ENCODE assay signal across 16 cellular contexts in the genomic region with DNA sequence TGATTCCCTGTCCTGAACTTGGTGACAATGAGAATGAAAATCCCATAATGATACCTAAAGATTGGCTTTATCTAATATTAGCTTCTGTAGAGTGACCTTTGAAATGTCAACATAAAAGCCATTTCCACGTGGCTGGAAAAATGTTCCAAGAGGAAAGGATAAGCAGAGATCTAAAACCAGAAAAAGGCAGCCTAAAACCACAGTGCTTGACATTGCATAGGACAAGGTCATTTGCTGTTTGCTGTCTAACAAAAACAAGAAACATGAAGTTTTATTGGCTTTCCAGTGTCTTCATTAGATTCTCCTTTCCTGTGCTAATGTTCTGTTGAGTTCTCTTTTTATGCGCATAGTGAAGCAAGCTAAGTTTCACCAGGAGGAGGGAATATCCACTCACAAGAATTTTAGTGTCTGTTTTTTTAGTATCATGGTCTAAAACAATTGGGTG. TPM values are rescaled to one million over a fixed set of nuclear protein-coding genes. Genes with fewer than 3 reads are reported as not detected.
DNase-seq lines count a peak whose midpoint lies in the region; ATAC-seq, FAIRE-seq and TF ChIP-seq lines count a peak whose summit lies in the region.
"Had no signal": no experiment of that assay in that cellular context is flagged by ENCODE, and none has a peak within 500 bp of the region (broad histone marks: within the 10 kb centered on the region; RNA-seq: fewer than 3 reads in every experiment).

No MANE protein-coding gene starts in this region.

- H3K9ac ChIP-seq in K562 (ENCODE audit: insufficient read depth in 1 of 2, low read depth in 2 of 2, low read length in 2 of 2) (no peak overlapping the region), liver (ENCODE audit: low read depth in 1 of 2, low read length in 2 of 2) (peak overlapping the region in 1 of 2 donors; percentile 21), GM23248 (no peak overlapping the region)

- H3K36me3 ChIP-seq in K562 (ENCODE audit: control insufficient read depth, insufficient read depth, low read length) (peaks cover 31% of the 10 kb centered on the region; the same call in 2 of the 3 replicates), liver (ENCODE audit: control insufficient read depth in 4 of 4, insufficient read depth in 3 of 4, low read depth in 1 of 4, low read length in 3 of 4) (no peaks in the 10 kb centered on the region), psoas muscle (ENCODE audit: insufficient read depth in 1 of 2, low read depth in 1 of 2) (peaks cover 4 to 9% of the 10 kb centered on the region in 2 donors), GM23248 (ENCODE audit: low read depth) (no peaks in the 10 kb centered on the region)
- H3K36me3 ChIP-seq: HAP-1 had no signal

- H3K9me1 ChIP-seq in K562 (ENCODE audit: control insufficient read depth, insufficient read depth, low read length): no peaks in the 10 kb centered on the region

- H3K9me3 ChIP-seq in K562 (replicated peaks; ENCODE audit: control insufficient read depth, insufficient read depth, low read depth, low read length) (no peaks in the 10 kb centered on the region), liver (ENCODE audit: control insufficient read depth in 4 of 4, low read length in 3 of 4) (no peaks in the 10 kb centered on the region), psoas muscle (no peaks in the 10 kb centered on the region), GM23248 (ENCODE audit: low read depth) (no peaks in the 10 kb centered on the region)
- H3K9me3 ChIP-seq: HAP-1 had no signal

- peak overlapping the region; percentile 20; the same call in 1 of the 3 replicates for H3K27ac ChIP-seq in K562 (ENCODE audit: extremely low read depth, low read depth, low read length)
- H3K27ac ChIP-seq in liver (ENCODE audit: low read depth in 1 of 2, low read length in 2 of 2): peak overlapping the region; percentile 68 to 80
- peak overlapping the region; percentile 46 for H3K27ac ChIP-seq in psoas muscle
- no peak overlapping the region for H3K27ac ChIP-seq in GM23248

- H3K79me2 ChIP-seq in K562 (ENCODE audit: control insufficient read depth, insufficient read depth, low read length) (0 out of 3 replicates have a peak, but pooled peaks cover 4% of the 10 kb centered on the region), GM23248 (ENCODE audit: insufficient read depth) (peaks cover 94% of the 10 kb centered on the region)

- FAIRE-seq in K562 (lab: Jason Lieb, UNC): no peak

- no peak for ATAC-seq in K562
- no peak for ATAC-seq in psoas muscle
- ATAC-seq: PC-3, SK-N-SH treated with all-trans-retinoic acid at 6 μM for 48 hours had no signal

- in situ Hi-C loops in K562 (cut with MboI) (no loop called here), GM23248 (cut with MboI) (no loop called here)

- no peak overlapping the region for H2AFZ ChIP-seq in K562 (ENCODE audit: low read depth, low read length)
- no peak overlapping the region for H2AFZ ChIP-seq in GM23248

- H3K4me3 ChIP-seq in K562: no peak overlapping the region
- no peak overlapping the region for H3K4me3 ChIP-seq in liver (ENCODE audit: low read depth in 1 of 3, low read length in 3 of 3)
- H3K4me3 ChIP-seq in psoas muscle: no peak overlapping the region
- H3K4me3 ChIP-seq in GM23248: no peak overlapping the region
- H3K4me3 ChIP-seq: HAP-1 had no signal

- TF ChIP-seq RAD21 in K562 (CRISPR knock-in tag; conservative IDR thresholded peaks at IDR 0.05 in 1 of 2, IDR thresholded peaks at IDR 0.05 in 1 of 2) (no peak), liver (IDR thresholded peaks at IDR 0.05) (peak; percentile 58 to 62)

- POLR2A ChIA-PET in K562 (lab: Yijun Ruan, JAX): interaction anchor here (1.5 kb wide), 1 partner anchor 25 kb away, joined by 5 read pairs; no protein-coding TSS in a partner anchor

- BruUV-seq in K562 (replicated peaks; lab: Mats Ljungman, UMichigan): no TSS peak

- H3F3A ChIP-seq in GM23248 (ENCODE audit: insufficient read depth): no peaks in the 10 kb centered on the region

- no peak for TF ChIP-seq EP300 in K562 (IDR thresholded peaks at IDR 0.05; ENCODE audit: low read length)

- no peaks in the 10 kb centered on the region for H3K9me2 ChIP-seq in GM23248 (ENCODE audit: insufficient read depth)

- 52% methylated on average over 2 of the region's 2 CpGs for WGBS in K562 (ENCODE audit: insufficient coverage, low coverage, missing lambda C conversion rate)
- 31% methylated on average over 2 of the region's 2 CpGs for WGBS in liver
- 54 to 58% (median 57%) methylated on average over 2 of the region's 2 CpGs for WGBS in psoas muscle, 3 donors
- 92 to 94% methylated on average over 2 of the region's 2 CpGs for WGBS in GM23248 (ENCODE audit: low coverage in 1 of 2, low lambda C conversion rate in 2 of 2, missing lambda C conversion rate in 2 of 2), 2 experiments

- H4K20me1 ChIP-seq in K562 (replicated peaks; ENCODE audit: control insufficient read depth, insufficient read depth, low read length): no peaks in the 10 kb centered on the region
- H4K20me1 ChIP-seq in GM23248 (ENCODE audit: insufficient read depth): no peaks in the 10 kb centered on the region

- DNase-seq in HT-29 (ENCODE audit: low spot score) (peak; percentile 12), K562 (ENCODE audit: extremely low read depth in 1 of 4, low spot score in 3 of 4) (no peak), psoas muscle (no peak), NCI-H2171 (lab: John Stamatoyannopoulos, UW) (no peak), CD1c-positive myeloid dendritic cell (ENCODE audit: extremely low spot score) (no peak), GM23248 (no peak)
- DNase-seq: DMS153, IMR-90, NCI-H146, NCI-H446 treated with DMSO at 0.1 percent for 48 hours, NCI-H748 treated with DMSO at 0.1 percent for 48 hours, PC-3 had no signal

- CTCF ChIA-PET in K562 (lab: Yijun Ruan, JAX; ENCODE audit: low intra/inter-chr PET ratio): no interaction called here

- no peaks in the 10 kb centered on the region for H3K27me3 ChIP-seq in K562 (ENCODE audit: control insufficient read depth in 2 of 2, insufficient read depth in 2 of 2, low read length in 2 of 2)
- no peaks in the 10 kb centered on the region for H3K27me3 ChIP-seq in liver (ENCODE audit: control insufficient read depth in 4 of 4, insufficient read depth in 4 of 4, low read length in 3 of 4)
- no peaks in the 10 kb centered on the region for H3K27me3 ChIP-seq in psoas muscle (ENCODE audit: insufficient read depth in 3 of 3, low read length in 2 of 3)
- H3K27me3 ChIP-seq in GM23248 (replicated peaks; ENCODE audit: insufficient read depth): no peaks in the 10 kb centered on the region

- H3K4me1 ChIP-seq in K562 (replicated peaks in 1 of 2; ENCODE audit: control insufficient read depth in 2 of 2, insufficient read depth in 2 of 2, low read length in 2 of 2) (no peaks in the 10 kb centered on the region), liver (ENCODE audit: control insufficient read depth in 4 of 4, insufficient read depth in 4 of 4, low read length in 3 of 4) (peaks cover 5 to 24% (median 13%) of the 10 kb centered on the region in 4 donors), psoas muscle (peaks cover 69% of the 10 kb centered on the region), GM23248 (ENCODE audit: insufficient read depth) (no peaks in the 10 kb centered on the region)

- H3K4me2 ChIP-seq in K562 (ENCODE audit: insufficient read depth, low read length): no peak overlapping the region
- H3K4me2 ChIP-seq in GM23248 (ENCODE audit: unreplicated experiment): no peak overlapping the region

- TF ChIP-seq CTCF in K562 (IDR thresholded peaks at IDR 0.05 in 2 of 3, conservative IDR thresholded peaks at IDR 0.05 in 1 of 3; ENCODE audit: insufficient read depth in 2 of 3, low read depth in 1 of 3, low read length in 3 of 3) (no peak), liver (IDR thresholded peaks at IDR 0.05; ENCODE audit: low read depth, low read length, missing input control) (no peak), psoas muscle (IDR thresholded peaks at IDR 0.05) (no peak)

- intact Hi-C loops in K562 (cut with micrococcal nuclease) (no loop called here), psoas muscle (cut with DNase I) (no loop called here)

- no peak for TF ChIP-seq POLR2A in K562 (conservative IDR thresholded peaks at IDR 0.05)

RNA-seq across cellular contexts. Expression of a gene that starts 44.6 kb away (rescaled TPM):
- 7.0 and 7.2 TPM in 2 replicates for total RNA-seq in HT-29 (2014; rRNA removed; shearing (Covaris generic))
- 49.3 and 127 TPM in 2 replicates for total RNA-seq in K562 (2011; cell fraction: chromatin; rRNA removed; ENCODE audit: low replicate concordance)
- total RNA-seq in K562 (2011; cell fraction: nucleolus; rRNA removed): 32.2 and 37.4 TPM in 2 replicates
- total RNA-seq in K562 (2011; cell fraction: nucleoplasm; rRNA removed): 56.7 and 64.2 TPM in 2 replicates
- 9.5 and 10.2 TPM in 2 replicates for total RNA-seq in K562 (2014; rRNA removed)
- 20.6 and 21.8 TPM in 2 replicates for total RNA-seq in K562 (2014; rRNA removed; fragmentation: Illumina TruSeq; extraction: Trizol)
- 12.0 and 12.4 TPM in 2 replicates for total RNA-seq in K562 (2015; rRNA removed; fragmentation: Illumina TruSeq; extraction: Trizol)
- total RNA-seq in K562 (2021): 17.7 and 19.7 TPM in 2 replicates
- polyA plus RNA-seq in K562 (2011; rRNA removed): 17.6 and 21.3 TPM in 2 replicates
- polyA plus RNA-seq in K562 (2011; cell fraction: cytosol; rRNA removed): 9.8 and 13.5 TPM in 2 replicates
- 33.8 and 38.5 TPM in 2 replicates for polyA plus RNA-seq in K562 (2011; cell fraction: nucleus; rRNA removed)
- polyA plus RNA-seq in K562 (2012): 11.6 and 13.2 TPM in 2 replicates
- 9.3 and 13.2 TPM in 2 replicates for polyA plus RNA-seq in K562 (2014; fragmentation: Illumina TruSeq; extraction: Trizol)
- polyA plus RNA-seq in K562 (2014; fragmentation: Nextera tagmentation; extraction: Ambion mirVana): 10 to 100 TPM in 1 of 2 experiments, 1 to 10 TPM in 1; 7.4 to 10.2 TPM
- 11.0 and 12.2 TPM in 2 replicates for polyA plus RNA-seq in K562 (2014; rRNA removed)
- polyA minus RNA-seq in K562 (2011; rRNA and poly(A)+ RNA removed): 49.0 and 67.5 TPM in 2 replicates
- 12.2 and 17.7 TPM in 2 replicates for polyA minus RNA-seq in K562 (2011; cell fraction: cytosol; rRNA and poly(A)+ RNA removed)
- polyA minus RNA-seq in K562 (2011; cell fraction: nucleus; rRNA and poly(A)+ RNA removed): 45.2 and 47.7 TPM in 2 replicates
- 100 to 1,000 TPM in 1 of 2 donors, 10 to 100 TPM in 1; 47.0 to 113 TPM for total RNA-seq in liver
- polyA plus RNA-seq in liver: 10 to 100 TPM; 14.3 to 17.1 TPM
- 100 to 1,000 TPM in 3 of 4 donors, 10 to 100 TPM in 1; 95.0 to 262 (median 225) TPM for total RNA-seq in psoas muscle
- polyA plus RNA-seq in psoas muscle: 10 to 100 TPM; 30.4 to 86.4 (median 33.1) TPM
- total RNA-seq in GM23248 (2014; rRNA removed; shearing (Covaris generic)): 11.6 and 16.3 TPM in 2 replicates
- polyA plus RNA-seq in GM23248 (2016; fragmentation: Nextera tagmentation; extraction: Ambion mirVana): 4.4 and 6.2 TPM in 2 replicates

RNA-seq across cellular contexts. Expression of a gene that starts 56.3 kb away (rescaled TPM):
- total RNA-seq in HT-29 (2014; rRNA removed; shearing (Covaris generic)): not detected in 2 replicates
- total RNA-seq in K562 (2011; cell fraction: chromatin; rRNA removed; ENCODE audit: low replicate concordance): not detected in 2 replicates
- not detected in 2 replicates for total RNA-seq in K562 (2011; cell fraction: nucleolus; rRNA removed)
- 0.23 TPM in 1 of 2 replicates, not detected in the other for total RNA-seq in K562 (2011; cell fraction: nucleoplasm; rRNA removed)
- total RNA-seq in K562 (2014; rRNA removed) (not detected in 2 replicates), K562 (2014; rRNA removed; fragmentation: Illumina TruSeq; extraction: Trizol) (not detected in 2 replicates), K562 (2015; rRNA removed; fragmentation: Illumina TruSeq; extraction: Trizol) (not detected in 2 replicates), K562 (2021) (not detected in 2 replicates), liver (under 1 TPM in 1 of 2 donors, not detected in 1; 0.08 TPM), psoas muscle (under 1 TPM in 2 of 4 donors, not detected in 2; 0.11 to 0.17 TPM)
- polyA plus RNA-seq in K562 (2011; rRNA removed) (not detected in 2 replicates), K562 (2014; fragmentation: Illumina TruSeq; extraction: Trizol) (not detected in 2 replicates), K562 (2014; fragmentation: Nextera tagmentation; extraction: Ambion mirVana) (under 1 TPM in 1 of 2 experiments, not detected in 1; 0.08 TPM), K562 (2014; rRNA removed) (not detected in 2 replicates), liver (not detected), psoas muscle (under 1 TPM; 0.01 to 0.49 (median 0.14) TPM), GM23248 (2016; fragmentation: Nextera tagmentation; extraction: Ambion mirVana) (not detected in 2 replicates)
- not detected in 2 replicates for polyA plus RNA-seq in K562 (2011; cell fraction: cytosol; rRNA removed)
- not detected in 2 replicates for polyA plus RNA-seq in K562 (2011; cell fraction: nucleus; rRNA removed)
- 0.06 TPM in 1 of 2 replicates, not detected in the other for polyA plus RNA-seq in K562 (2012)
- polyA minus RNA-seq in K562 (2011; rRNA and poly(A)+ RNA removed): not detected in 2 replicates
- not detected in 2 replicates for polyA minus RNA-seq in K562 (2011; cell fraction: cytosol; rRNA and poly(A)+ RNA removed)
- not detected in 2 replicates for polyA minus RNA-seq in K562 (2011; cell fraction: nucleus; rRNA and poly(A)+ RNA removed)
- not detected in 2 replicates for total RNA-seq in GM23248 (2014; rRNA removed; shearing (Covaris generic))
- total RNA-seq: IMR-90, PC-3 had no signal
- polyA plus RNA-seq: BJ, IMR-90 had no signal
